ENCODE assay signal across 20 cellular contexts in the genomic region with DNA sequence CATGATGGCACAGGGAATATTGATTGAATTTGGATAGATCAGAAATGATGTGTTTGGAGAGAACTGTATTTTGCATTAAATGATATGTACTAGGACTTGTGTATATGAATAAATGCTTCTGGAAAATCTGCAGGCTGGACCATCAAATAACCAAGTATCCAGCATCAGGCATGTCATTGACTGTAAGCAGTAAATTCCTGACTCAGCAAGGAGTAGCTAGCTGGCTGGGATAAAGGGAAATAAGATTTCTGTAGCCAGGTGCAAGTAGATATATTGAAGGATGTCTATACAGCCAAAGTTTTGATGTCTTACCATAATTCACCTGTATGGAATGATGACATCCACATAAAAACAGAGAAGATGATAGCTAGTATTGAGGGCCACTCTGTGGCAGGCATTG.
"Had no signal": no experiment of that assay in that cellular context is flagged by ENCODE, and none has a peak within 500 bp of the region (broad histone marks: within the 10 kb centered on the region; RNA-seq: fewer than 3 reads in every experiment).

No MANE protein-coding gene starts in this region.

- H3K27ac ChIP-seq: HL-60, RWPE1 had no signal

- H3K9me3 ChIP-seq: SK-N-SH had no signal

- H3K4me2 ChIP-seq: SK-N-SH had no signal

- H3K9ac ChIP-seq: SK-N-SH had no signal

- DNase-seq: Kasumi-1, KG1, MM.1S, NCI-H1092 treated with DMSO at 0.1 percent for 48 hours, NCI-H1436 treated with DMSO at 0.1 percent for 48 hours, NCI-H1694, NCI-H187 treated with DMSO at 0.1 percent for 48 hours, NCI-H2029 treated with DMSO at 0.1 percent for 48 hours, NCI-H2227 treated with DMSO at 0.1 percent for 48 hours, NCI-H524, NCI-H526 treated with DMSO at 0.1 percent for 48 hours, PC-3, SHP77, SK-N-SH, SW 1271, T-cell had no signal

- ATAC-seq: Panc1, PC-3, T-cell had no signal

- FAIRE-seq: HTR-8/SVneo had no signal

- H3K9me2 ChIP-seq: SK-N-SH had no signal
